Comparison of ENCODE assay signal across 19 cellular contexts in genomic region chr22:33101550-33101949, GRCh38. TPM values are rescaled to one million over a fixed set of nuclear protein-coding genes. Genes with fewer than 3 reads are reported as not detected.
"Had no signal": no experiment of that assay in that cellular context is flagged by ENCODE, and none has a peak within 500 bp of the region (broad histone marks: within the 10 kb centered on the region; RNA-seq: fewer than 3 reads in every experiment).

No MANE protein-coding gene starts in this region.

- DNase-seq: natural killer cell; occipital lobe; ovary; posterior cingulate gyrus; psoas muscle; right cardiac atrium; right lobe of liver; sigmoid colon; small intestine; stimulated activated CD4-positive, alpha-beta T cell treated with anti-CD3 and anti-CD28 coated beads, Interleukin-15, amount 100 ng/mL, for 24 hours; stimulated activated CD4-positive, alpha-beta T cell treated with anti-CD3 and anti-CD28 coated beads, Interleukin-2, amount 100 ng/mL, for 24 hours; stimulated activated CD4-positive, alpha-beta T cell treated with anti-CD3 and anti-CD28 coated beads, Interleukin-2, amount 100 ng/mL, for 48 hours; stimulated activated CD4-positive, alpha-beta T cell treated with anti-CD3 and anti-CD28 coated beads, Interleukin-4, amount 100 ng/mL, for 24 hours; stimulated activated naive B cell treated with anti-CD40 and anti-IgM and Interleukin-4, amounts not matched to agents 10 μg/mL and 1 μg/mL and 100 μg/mL, for 72 hours; stimulated activated naive CD4-positive, alpha-beta T cell treated with Interleukin-2 at 50 U/mL for 16 hours; stomach; thyroid gland; trophoblast cell; upper lobe of left lung had no signal

RNA-seq across cellular contexts. Expression of gene SYN3, which starts 43.4 kb away (rescaled TPM):
- polyA plus RNA-seq: stomach had no signal
